8 cellular contexts compared by ENCODE assay signal in the genomic region with DNA sequence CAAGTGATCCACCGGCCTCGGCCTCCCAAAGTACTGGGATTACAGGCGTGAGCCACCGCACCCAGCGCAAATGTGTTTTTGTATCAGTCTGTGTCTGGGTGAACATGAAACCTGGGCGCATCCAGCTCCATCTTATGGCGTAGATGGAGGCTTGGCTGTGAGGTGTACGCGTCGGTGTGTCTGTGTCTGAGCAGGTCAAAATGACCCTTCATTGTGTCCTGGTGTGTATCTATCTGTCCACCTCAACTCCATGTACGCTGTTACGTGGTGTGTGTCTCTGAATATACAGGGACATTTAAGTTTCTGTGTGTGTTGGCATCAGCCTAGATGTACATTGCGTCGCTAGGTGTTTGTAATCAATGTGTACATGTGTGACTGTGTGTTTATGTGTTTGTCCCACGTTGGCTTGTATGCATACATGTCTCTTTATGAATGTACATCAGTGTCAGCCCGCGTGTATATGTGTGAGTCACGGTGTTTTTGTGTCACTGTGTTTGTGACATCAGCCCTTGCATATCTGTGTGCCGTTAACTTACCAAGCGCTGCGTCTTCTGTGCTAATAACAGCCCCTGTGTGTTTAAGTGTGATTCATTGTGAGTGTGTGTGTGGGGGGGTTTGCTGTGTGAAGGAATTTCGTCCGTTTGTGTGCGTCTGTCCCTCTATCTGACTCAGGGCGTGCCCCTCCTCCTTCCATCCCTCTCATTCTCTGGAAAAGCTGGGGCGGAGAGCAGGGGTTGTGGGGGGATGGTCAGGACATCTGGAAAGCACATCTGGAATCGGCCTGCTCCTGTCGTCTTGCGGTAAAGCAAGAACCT. TPM values are rescaled to one million over a fixed set of nuclear protein-coding genes. Genes with fewer than 3 reads are reported as not detected.
DNase-seq lines count a peak whose midpoint lies in the region; ATAC-seq lines count a peak whose summit lies in the region.

No MANE protein-coding gene starts in this region.

- peak overlapping the region; percentile 19 to 53 for H3K9ac ChIP-seq in duodenal mucosa (ENCODE audit: low read depth in 1 of 2, low read length in 2 of 2)
- peak overlapping the region; percentile 84 for H3K9ac ChIP-seq in mesenchymal stem cell (ENCODE audit: low read length)

- ATAC-seq in activated CD4-positive, CD25-positive, alpha-beta regulatory T cell treated with anti-CD3 and anti-CD28 coated beads, Interleukin-2, amount 50 U/mL, for 24 hours, result peak; percentile 94 to 96
- ATAC-seq in GM21825 (IDR thresholded peaks at IDR 0.05; ENCODE audit: unreplicated experiment), result no peak
- ATAC-seq in GM18520 (IDR thresholded peaks at IDR 0.05; ENCODE audit: unreplicated experiment), result no peak
- no peak for ATAC-seq in GM21423 (IDR thresholded peaks at IDR 0.05; ENCODE audit: unreplicated experiment)

- peak overlapping the region; percentile 90 for H4K91ac ChIP-seq in mesenchymal stem cell (ENCODE audit: low read length)

- peak overlapping the region; percentile 57 to 75 for H3K4ac ChIP-seq in mesenchymal stem cell (ENCODE audit: low read depth in 1 of 2, low read length in 2 of 2)

- peaks cover 8% of the 10 kb centered on the region for H3K27me3 ChIP-seq in HAP-1 (ENCODE audit: low read depth)
- H3K27me3 ChIP-seq in duodenal mucosa (ENCODE audit: control insufficient read depth in 1 of 2, insufficient read depth in 2 of 2, low read length in 2 of 2), result peaks cover 0 to 9% of the 10 kb centered on the region in 2 donors
- H3K27me3 ChIP-seq in mesenchymal stem cell (ENCODE audit: control insufficient read depth in 1 of 2, insufficient read depth in 1 of 2, low read length in 2 of 2), result no peaks in the 10 kb centered on the region

- H4K8ac ChIP-seq in mesenchymal stem cell (ENCODE audit: low read length), result peak overlapping the region; percentile 76

- peak overlapping the region; percentile 86 for H2BK5ac ChIP-seq in mesenchymal stem cell (ENCODE audit: low read depth, low read length, poor library complexity, severe bottlenecking)

- H3K36me3 ChIP-seq in HAP-1 (replicated peaks) (no peaks in the 10 kb centered on the region), duodenal mucosa (ENCODE audit: control insufficient read depth in 1 of 2, insufficient read depth in 2 of 2, low read length in 2 of 2) (no peaks in the 10 kb centered on the region), mesenchymal stem cell (ENCODE audit: control insufficient read depth in 1 of 2, insufficient read depth in 2 of 2, low read depth in 1 of 2, low read length in 2 of 2) (peaks cover 52 to 61% of the 10 kb centered on the region in 2 experiments)

- no peak overlapping the region for H2AFZ ChIP-seq in mesenchymal stem cell (ENCODE audit: low read depth, low read length)

- H3K4me2 ChIP-seq in mesenchymal stem cell (ENCODE audit: low read length, poor library complexity, severe bottlenecking), result peak overlapping the region; percentile 52

- 45% methylated on average over 25 of the region's 29 CpGs for WGBS in mesenchymal stem cell

- peak in 1 of 2 experiments; percentile 49 for DNase-seq in HAP-1 (ENCODE audit: low spot score in 2 of 2)
- peak; percentile 100 for DNase-seq in mesenchymal stem cell
- DNase-seq in stimulated activated CD8-positive, alpha-beta memory T cell treated with anti-CD3 and anti-CD28 coated beads, Interleukin-4, amount 100 ng/mL, for 4 hours (ENCODE audit: low read depth in 2 of 2, low spot score in 1 of 2), result peak; percentile 31 to 32

- peak overlapping the region; percentile 24 for H3K4me3 ChIP-seq in HAP-1
- peak overlapping the region; percentile 71 to 92 for H3K4me3 ChIP-seq in duodenal mucosa (ENCODE audit: low read depth in 1 of 2, low read length in 2 of 2)
- peak overlapping the region in 1 of 2 experiments; percentile 70 for H3K4me3 ChIP-seq in mesenchymal stem cell (ENCODE audit: insufficient read depth in 1 of 2, low read depth in 1 of 2, low read length in 2 of 2)

- peaks cover 4% of the 10 kb centered on the region for H3K79me1 ChIP-seq in mesenchymal stem cell (replicated peaks; ENCODE audit: low read length, poor library complexity, severe bottlenecking)

- H3K23ac ChIP-seq in mesenchymal stem cell (ENCODE audit: low read length in 2 of 2), result no peak overlapping the region

- H3K18ac ChIP-seq in mesenchymal stem cell (ENCODE audit: low read depth in 1 of 2, low read length in 2 of 2), result peak overlapping the region; percentile 72 to 96

- in situ Hi-C loops in HAP-1 (cut with MboI; ENCODE audit: low sequenced_read_pairs), result no loop called here

- peak overlapping the region in 1 of 2 experiments; percentile 36 for H3K14ac ChIP-seq in mesenchymal stem cell (ENCODE audit: low read length in 2 of 2)

- H2BK120ac ChIP-seq in mesenchymal stem cell (ENCODE audit: low read depth, low read length), result peak overlapping the region; percentile 86

- H2BK12ac ChIP-seq in mesenchymal stem cell (ENCODE audit: low read length in 2 of 2), result peak overlapping the region; percentile 46 to 55

- H3K4me1 ChIP-seq in HAP-1, result peaks cover 11% of the 10 kb centered on the region
- H3K4me1 ChIP-seq in duodenal mucosa (ENCODE audit: control insufficient read depth in 1 of 2, insufficient read depth in 2 of 2, low read length in 2 of 2), result peaks cover 11 to 23% of the 10 kb centered on the region in 2 donors
- peaks cover 55% of the 10 kb centered on the region for H3K4me1 ChIP-seq in mesenchymal stem cell (ENCODE audit: control insufficient read depth, insufficient read depth, low read depth, low read length)

- H3K27ac ChIP-seq in duodenal mucosa (ENCODE audit: low read depth, low read length) (peak overlapping the region; percentile 78), mesenchymal stem cell (ENCODE audit: low read length, poor library complexity, severe bottlenecking) (peak overlapping the region; percentile 95)

- H3K9me3 ChIP-seq in HAP-1 (no peaks in the 10 kb centered on the region), duodenal mucosa (ENCODE audit: control insufficient read depth in 1 of 2, low read length in 2 of 2) (no peaks in the 10 kb centered on the region), mesenchymal stem cell (ENCODE audit: control insufficient read depth, low read length) (no peaks in the 10 kb centered on the region)

- peak overlapping the region; percentile 75 for H2AK5ac ChIP-seq in mesenchymal stem cell (ENCODE audit: low read length, severe bottlenecking)

- peak overlapping the region; percentile 55 for H2BK15ac ChIP-seq in mesenchymal stem cell (ENCODE audit: low read depth, poor library complexity, severe bottlenecking)

RNA-seq across cellular contexts. Expression of a gene that starts 6.4 kb away (rescaled TPM):
- polyA plus RNA-seq in mesenchymal stem cell (2013, experiment 1 of 2), result 91.5 TPM
- polyA plus RNA-seq in mesenchymal stem cell (2013, experiment 2 of 2), result 89.9 TPM

RNA-seq across cellular contexts. Expression of a gene that starts 32.4 kb away (rescaled TPM):
- polyA plus RNA-seq in mesenchymal stem cell (2013, experiment 1 of 2), result 19.0 TPM
- 18.5 TPM for polyA plus RNA-seq in mesenchymal stem cell (2013, experiment 2 of 2)

RNA-seq across cellular contexts. Expression of a gene that starts 38.7 kb away (rescaled TPM):
- polyA plus RNA-seq in mesenchymal stem cell (2013, experiment 1 of 2), result 178 TPM
- polyA plus RNA-seq in mesenchymal stem cell (2013, experiment 2 of 2), result 179 TPM

Comparison
In these comparisons a context has a peak if more than half of its experiments do, and no peak if none do; other contexts are left out.
1. ATAC-seq: peak in activated CD4-positive, CD25-positive, alpha-beta regulatory T cell treated with anti-CD3 and anti-CD28 coated beads, Interleukin-2, amount 50 U/mL, for 24 hours (2 of 2); none in GM21825 (single experiment), GM18520 (single experiment) and GM21423 (single experiment).